8 cellular contexts compared by ENCODE assay signal in genomic region chr17:47621293-47622178, GRCh38. TPM values are rescaled to one million over a fixed set of nuclear protein-coding genes. Genes with fewer than 3 reads are reported as not detected.
A peak's percentile ranks its signal among the peaks of the same experiment; 100 is the strongest.
DNase-seq lines count a peak whose midpoint lies in the region; ATAC-seq and TF ChIP-seq lines count a peak whose summit lies in the region.

No MANE protein-coding gene starts in this region.

- intact Hi-C loops in breast epithelium (cut with DNase I; ENCODE audit: low total_unique reads): no loop called here
- intact Hi-C loops in lower lobe of right lung (cut with DNase I): no loop called here

- H3K36me3 ChIP-seq in breast epithelium: no peaks in the 10 kb centered on the region
- peaks cover 88% of the 10 kb centered on the region for H3K36me3 ChIP-seq in lower lobe of right lung

- H3K4me3 ChIP-seq in breast epithelium (no peak overlapping the region), lower lobe of right lung (no peak overlapping the region)

- TF ChIP-seq CTCF in breast epithelium (IDR thresholded peaks at IDR 0.05): no peak
- TF ChIP-seq CTCF in lower lobe of right lung (IDR thresholded peaks at IDR 0.05): no peak

- H3K9me3 ChIP-seq in breast epithelium (no peaks in the 10 kb centered on the region), lower lobe of right lung (no peaks in the 10 kb centered on the region)

- no peak; the same call in 1 of the 2 replicates for TF ChIP-seq EP300 in Ishikawa (IDR thresholded peaks at IDR 0.05; ENCODE audit: borderline replicate concordance)

- no peaks in the 10 kb centered on the region for H3K4me1 ChIP-seq in breast epithelium
- peaks cover 5% of the 10 kb centered on the region for H3K4me1 ChIP-seq in lower lobe of right lung

- ATAC-seq in lower lobe of right lung (peak; percentile 45 to 47), HG02885 (IDR thresholded peaks at IDR 0.05; ENCODE audit: poor library complexity, unreplicated experiment) (no peak)

- DNase-seq in AG08395 (ENCODE audit: low spot score) (peak; percentile 91), breast epithelium (ENCODE audit: low spot score in 2 of 2) (peak in 1 of 2 donors; percentile 27), lower lobe of right lung (no peak), DMS114 treated with DMSO at 0.1 percent for 48 hours (lab: John Stamatoyannopoulos, UW; ENCODE audit: unreplicated experiment) (no peak), NOMO-1 treated with dmso at 0.1 percent for 144 hours (lab: John Stamatoyannopoulos, UW; ENCODE audit: unreplicated experiment) (no peak)
- DNase-seq in stimulated activated CD8-positive, alpha-beta memory T cell treated with anti-CD3 and anti-CD28 coated beads, Interleukin-4, amount 100 ng/mL, for 48 hours: no peak

- TF ChIP-seq RAD21 in Ishikawa (IDR thresholded peaks at IDR 0.05; ENCODE audit: low read depth): no peak

- no peaks in the 10 kb centered on the region for H3K27me3 ChIP-seq in breast epithelium
- H3K27me3 ChIP-seq in lower lobe of right lung (ENCODE audit: low read depth): no peaks in the 10 kb centered on the region

- no peak for TF ChIP-seq POLR2A in breast epithelium (IDR thresholded peaks at IDR 0.05)

- H3K27ac ChIP-seq in breast epithelium: peak overlapping the region; percentile 22 to 26
- H3K27ac ChIP-seq in lower lobe of right lung: no peak overlapping the region

TF ChIP-seq in Ishikawa, 13 proteins besides CTCF, POLR2A, EP300 and RAD21:
- TF ChIP-seq, protein P1, sequence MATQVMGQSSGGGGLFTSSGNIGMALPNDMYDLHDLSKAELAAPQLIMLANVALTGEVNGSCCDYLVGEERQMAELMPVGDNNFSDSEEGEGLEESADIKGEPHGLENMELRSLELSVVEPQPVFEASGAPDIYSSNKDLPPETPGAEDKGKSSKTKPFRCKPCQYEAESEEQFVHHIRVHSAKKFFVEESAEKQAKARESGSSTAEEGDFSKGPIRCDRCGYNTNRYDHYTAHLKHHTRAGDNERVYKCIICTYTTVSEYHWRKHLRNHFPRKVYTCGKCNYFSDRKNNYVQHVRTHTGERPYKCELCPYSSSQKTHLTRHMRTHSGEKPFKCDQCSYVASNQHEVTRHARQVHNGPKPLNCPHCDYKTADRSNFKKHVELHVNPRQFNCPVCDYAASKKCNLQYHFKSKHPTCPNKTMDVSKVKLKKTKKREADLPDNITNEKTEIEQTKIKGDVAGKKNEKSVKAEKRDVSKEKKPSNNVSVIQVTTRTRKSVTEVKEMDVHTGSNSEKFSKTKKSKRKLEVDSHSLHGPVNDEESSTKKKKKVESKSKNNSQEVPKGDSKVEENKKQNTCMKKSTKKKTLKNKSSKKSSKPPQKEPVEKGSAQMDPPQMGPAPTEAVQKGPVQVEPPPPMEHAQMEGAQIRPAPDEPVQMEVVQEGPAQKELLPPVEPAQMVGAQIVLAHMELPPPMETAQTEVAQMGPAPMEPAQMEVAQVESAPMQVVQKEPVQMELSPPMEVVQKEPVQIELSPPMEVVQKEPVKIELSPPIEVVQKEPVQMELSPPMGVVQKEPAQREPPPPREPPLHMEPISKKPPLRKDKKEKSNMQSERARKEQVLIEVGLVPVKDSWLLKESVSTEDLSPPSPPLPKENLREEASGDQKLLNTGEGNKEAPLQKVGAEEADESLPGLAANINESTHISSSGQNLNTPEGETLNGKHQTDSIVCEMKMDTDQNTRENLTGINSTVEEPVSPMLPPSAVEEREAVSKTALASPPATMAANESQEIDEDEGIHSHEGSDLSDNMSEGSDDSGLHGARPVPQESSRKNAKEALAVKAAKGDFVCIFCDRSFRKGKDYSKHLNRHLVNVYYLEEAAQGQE (IDR thresholded peaks at IDR 0.05; ENCODE audit: low read depth): no peak
- TF ChIP-seq EGR1 (IDR thresholded peaks at IDR 0.05) (no peak), CREB1 (IDR thresholded peaks at IDR 0.05; ENCODE audit: low read depth) (no peak), TEAD4 (IDR thresholded peaks at IDR 0.05) (peak; percentile 92), YY1 (IDR thresholded peaks at IDR 0.05; ENCODE audit: low read depth) (peak; percentile 85), NFIC (IDR thresholded peaks at IDR 0.05) (no peak), TAF1 (IDR thresholded peaks at IDR 0.05; ENCODE audit: low read depth) (no peak), CEBPB (IDR thresholded peaks at IDR 0.05) (no peak), USF1 (IDR thresholded peaks at IDR 0.05) (no peak), ZBTB7A (IDR thresholded peaks at IDR 0.05; ENCODE audit: low read depth) (no peak), FOXM1 (IDR thresholded peaks at IDR 0.05; ENCODE audit: borderline replicate concordance, low read depth) (no peak), TCF12 (IDR thresholded peaks at IDR 0.05; ENCODE audit: low read depth) (no peak), MAX (IDR thresholded peaks at IDR 0.05) (0 out of 2 replicates have a peak, but pooled peaks have one; percentile 32)

RNA-seq across cellular contexts. Expression of gene KPNB1, which starts 28.2 kb away (rescaled TPM):
- 100 to 1,000 TPM; 148 to 238 (median 189) TPM for total RNA-seq in breast epithelium
- total RNA-seq in lower lobe of right lung: 210 TPM
